11 cellular contexts compared by ENCODE assay signal in genomic region chr9:16192403-16193017, GRCh38.
A peak's percentile ranks its signal among the peaks of the same experiment; 100 is the strongest.
DNase-seq lines count a peak whose midpoint lies in the region; ATAC-seq and TF ChIP-seq lines count a peak whose summit lies in the region.
"Had no signal": no experiment of that assay in that cellular context is flagged by ENCODE, and none has a peak within 500 bp of the region (broad histone marks: within the 10 kb centered on the region; RNA-seq: fewer than 3 reads in every experiment).

No MANE protein-coding gene starts in this region.

- no peak overlapping the region for H3K4me3 ChIP-seq in NB4 (ENCODE audit: low read depth, low read length)
- H3K4me3 ChIP-seq in neural progenitor cell: no peak overlapping the region

- H3K9ac ChIP-seq in neural progenitor cell: no peak overlapping the region

- H3K36me3 Mint-ChIP-seq in chondrocyte (ENCODE audit: low read depth) (peaks cover 6% of the 10 kb centered on the region), neural progenitor cell (peaks cover 2% of the 10 kb centered on the region)
- H3K36me3 Mint-ChIP-seq in activated T-helper 2 cell treated with anti-CD3 and anti-CD28 coated beads, Interferon-gamma antibody, Interleukin-2, Interleukin-4, amounts not matched to agents 10 μg/mL and 5 μg/mL and 100 μg/mL, durations not matched to agents 14 hours and 24 hours and 36 hours (ENCODE audit: low read depth): no peaks in the 10 kb centered on the region
- H3K36me3 Mint-ChIP-seq: stimulated activated naive B cell treated with anti-CD40 and anti-IgM and Interleukin-4, amounts not matched to agents 10 μg/mL and 1 μg/mL and 100 μg/mL, for 72 hours had no signal

- intact Hi-C loops in activated T-helper 2 cell treated with anti-CD3 and anti-CD28 coated beads, Interferon-gamma antibody, Interleukin-2, Interleukin-4, amounts not matched to agents 10 μg/mL and 5 μg/mL and 100 μg/mL, durations not matched to agents 14 hours and 24 hours and 36 hours (cut with micrococcal nuclease): no loop called here

- H3K4me1 ChIP-seq in neural progenitor cell: peaks cover 10% of the 10 kb centered on the region

- peaks cover 54% of the 10 kb centered on the region for H3K4me1 Mint-ChIP-seq in chondrocyte (ENCODE audit: low read depth)
- peaks cover 27% of the 10 kb centered on the region for H3K4me1 Mint-ChIP-seq in neural progenitor cell
- no peaks in the 10 kb centered on the region for H3K4me1 Mint-ChIP-seq in activated T-helper 2 cell treated with anti-CD3 and anti-CD28 coated beads, Interferon-gamma antibody, Interleukin-2, Interleukin-4, amounts not matched to agents 10 μg/mL and 5 μg/mL and 100 μg/mL, durations not matched to agents 14 hours and 24 hours and 36 hours (ENCODE audit: low read depth)

- no peaks in the 10 kb centered on the region for H3F3A ChIP-seq in neural progenitor cell (ENCODE audit: low read depth)

- H3K27me3 Mint-ChIP-seq in chondrocyte (ENCODE audit: low read depth): no peaks in the 10 kb centered on the region
- H3K27me3 Mint-ChIP-seq in neural progenitor cell (ENCODE audit: insufficient read depth, low read depth): peaks cover 8% of the 10 kb centered on the region
- H3K27me3 Mint-ChIP-seq in activated T-helper 2 cell treated with anti-CD3 and anti-CD28 coated beads, Interferon-gamma antibody, Interleukin-2, Interleukin-4, amounts not matched to agents 10 μg/mL and 5 μg/mL and 100 μg/mL, durations not matched to agents 14 hours and 24 hours and 36 hours (ENCODE audit: low read depth): no peaks in the 10 kb centered on the region
- H3K27me3 Mint-ChIP-seq: stimulated activated naive B cell treated with anti-CD40 and anti-IgM and Interleukin-4, amounts not matched to agents 10 μg/mL and 1 μg/mL and 100 μg/mL, for 72 hours had no signal

- no peak for TF ChIP-seq POLR2A in NB4 (IDR thresholded peaks at IDR 0.05; ENCODE audit: extremely low read depth, insufficient read length)

- no peaks in the 10 kb centered on the region for H3K27me3 ChIP-seq in neural progenitor cell

- TF ChIP-seq CTCF in C4-2B (conservative IDR thresholded peaks at IDR 0.05): peak; percentile 68
- TF ChIP-seq CTCF in NB4 (IDR thresholded peaks at IDR 0.05; ENCODE audit: low read depth, low read length): no peak
- no peak for TF ChIP-seq CTCF in chondrocyte (IDR thresholded peaks at IDR 0.05)
- no peak for TF ChIP-seq CTCF in neural progenitor cell (IDR thresholded peaks at IDR 0.05)

- H4K20me1 ChIP-seq in neural progenitor cell (ENCODE audit: low read depth): no peaks in the 10 kb centered on the region

- DNase-seq in NB4 (ENCODE audit: low read depth) (peak; percentile 15), chondrocyte (ENCODE audit: low spot score) (no peak), neural progenitor cell (ENCODE audit: low spot score) (no peak), T-helper 2 cell (no peak)
- DNase-seq in activated T-helper 2 cell treated with anti-CD3 and anti-CD28 coated beads, Interferon-gamma antibody, Interleukin-2, Interleukin-4, amounts not matched to agents 10 μg/mL and 5 μg/mL and 100 μg/mL, durations not matched to agents 14 hours and 24 hours and 36 hours (ENCODE audit: low spot score): no peak
- DNase-seq: effector memory CD8-positive, alpha-beta T cell had no signal

- ATAC-seq in GM21717 (IDR thresholded peaks at IDR 0.05; ENCODE audit: unreplicated experiment): no peak
- no peak for ATAC-seq in HG02571 (IDR thresholded peaks at IDR 0.05; ENCODE audit: unreplicated experiment)
- ATAC-seq: effector memory CD8-positive, alpha-beta T cell had no signal

- H3K27ac ChIP-seq in C4-2B (no peak overlapping the region), neural progenitor cell (no peak overlapping the region)
- H3K27ac ChIP-seq: WERI-Rb-1 had no signal

- no peaks in the 10 kb centered on the region for H3K9me3 ChIP-seq in neural progenitor cell (ENCODE audit: low read depth)

- H3K4me3 Mint-ChIP-seq in chondrocyte (ENCODE audit: unreplicated experiment) (peak overlapping the region; percentile 52), neural progenitor cell (no peak overlapping the region)
- H3K4me3 Mint-ChIP-seq in activated T-helper 2 cell treated with anti-CD3 and anti-CD28 coated beads, Interferon-gamma antibody, Interleukin-2, Interleukin-4, amounts not matched to agents 10 μg/mL and 5 μg/mL and 100 μg/mL, durations not matched to agents 14 hours and 24 hours and 36 hours (ENCODE audit: low read depth): no peak overlapping the region
- H3K4me3 Mint-ChIP-seq: effector memory CD8-positive, alpha-beta T cell; stimulated activated naive B cell treated with anti-CD40 and anti-IgM and Interleukin-4, amounts not matched to agents 10 μg/mL and 1 μg/mL and 100 μg/mL, for 72 hours had no signal

- no peak overlapping the region for H2AFZ ChIP-seq in neural progenitor cell (replicated peaks)

- H3K9me3 Mint-ChIP-seq in chondrocyte (ENCODE audit: low read depth) (peaks cover 14% of the 10 kb centered on the region), neural progenitor cell (peaks cover 15% of the 10 kb centered on the region)
- peaks cover 5% of the 10 kb centered on the region for H3K9me3 Mint-ChIP-seq in activated T-helper 2 cell treated with anti-CD3 and anti-CD28 coated beads, Interferon-gamma antibody, Interleukin-2, Interleukin-4, amounts not matched to agents 10 μg/mL and 5 μg/mL and 100 μg/mL, durations not matched to agents 14 hours and 24 hours and 36 hours

- peak overlapping the region; percentile 87 for H3K27ac Mint-ChIP-seq in chondrocyte (ENCODE audit: unreplicated experiment)
- peak overlapping the region; percentile 95 for H3K27ac Mint-ChIP-seq in neural progenitor cell
- no peak overlapping the region for H3K27ac Mint-ChIP-seq in activated T-helper 2 cell treated with anti-CD3 and anti-CD28 coated beads, Interferon-gamma antibody, Interleukin-2, Interleukin-4, amounts not matched to agents 10 μg/mL and 5 μg/mL and 100 μg/mL, durations not matched to agents 14 hours and 24 hours and 36 hours
- H3K27ac Mint-ChIP-seq: effector memory CD8-positive, alpha-beta T cell; stimulated activated naive B cell treated with anti-CD40 and anti-IgM and Interleukin-4, amounts not matched to agents 10 μg/mL and 1 μg/mL and 100 μg/mL, for 72 hours had no signal

- H3K36me3 ChIP-seq in neural progenitor cell: no peaks in the 10 kb centered on the region
- H3K36me3 ChIP-seq: WERI-Rb-1 had no signal

- peak overlapping the region; percentile 51 for H3K4me2 ChIP-seq in neural progenitor cell

- no peaks in the 10 kb centered on the region for H3K79me2 ChIP-seq in neural progenitor cell (ENCODE audit: low read depth)
